ENCODE assay signal across 28 cellular contexts in the genomic region with DNA sequence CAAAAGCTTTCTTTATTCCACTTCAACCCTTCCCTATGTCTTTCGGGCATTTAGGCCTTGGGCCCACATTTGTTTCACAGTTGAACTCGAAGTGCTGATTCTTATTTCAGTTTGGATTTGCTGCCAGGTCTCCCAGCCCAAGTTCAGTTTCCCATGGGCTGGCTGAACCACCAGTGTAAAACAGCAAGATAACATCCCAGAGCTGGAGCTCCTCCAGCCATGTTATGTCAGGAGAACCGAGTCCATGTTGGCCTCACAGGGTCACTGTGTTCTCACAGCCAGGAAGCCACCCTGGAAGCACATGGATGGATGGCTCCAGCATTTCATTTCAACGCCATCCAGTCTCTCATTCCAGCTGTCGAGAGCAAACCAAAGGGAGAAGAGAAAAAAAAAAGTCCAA. TPM values are rescaled to one million over a fixed set of nuclear protein-coding genes. Genes with fewer than 3 reads are reported as not detected.
DNase-seq lines count a peak whose midpoint lies in the region; ATAC-seq and TF ChIP-seq lines count a peak whose summit lies in the region.
"Had no signal": no experiment of that assay in that cellular context is flagged by ENCODE, and none has a peak within 500 bp of the region (broad histone marks: within the 10 kb centered on the region; RNA-seq: fewer than 3 reads in every experiment).

No MANE protein-coding gene starts in this region.

- H3K79me2 ChIP-seq in KMS-11 (ENCODE audit: insufficient read depth, low read depth) = no peaks in the 10 kb centered on the region

- H3K4me1 Mint-ChIP-seq in CD8-positive, alpha-beta memory T cell = no peaks in the 10 kb centered on the region

- CTCF ChIA-PET in CD8-positive, alpha-beta memory T cell (lab: Charles Lee) = interaction anchor here (1.2 kb wide), 1 partner anchor 15 kb away, joined by 3 read pairs; no protein-coding TSS in a partner anchor

- H3K4me3 ChIP-seq in KMS-11 (IDR thresholded peaks at IDR 0.05; ENCODE audit: insufficient read depth, low read depth, low read length) (no peak overlapping the region), right atrium auricular region (no peak overlapping the region), gastrocnemius medialis (no peak overlapping the region)
- no peak overlapping the region for H3K4me3 ChIP-seq in CD8-positive, alpha-beta memory T cell (ENCODE audit: low read length)
- H3K4me3 ChIP-seq: BLaER1, GM12878, SJSA1 had no signal

- H3K4me1 ChIP-seq in KMS-11 (ENCODE audit: low read depth, poor library complexity, severe bottlenecking) (no peaks in the 10 kb centered on the region), right atrium auricular region (peaks cover 0 to 10% of the 10 kb centered on the region in 2 donors), gastrocnemius medialis (peaks cover 0 to 17% of the 10 kb centered on the region in 2 donors)
- H3K4me1 ChIP-seq in CD8-positive, alpha-beta memory T cell (ENCODE audit: insufficient read depth, low read length) = no peaks in the 10 kb centered on the region
- H3K4me1 ChIP-seq: SJSA1 had no signal

- no peaks in the 10 kb centered on the region for H3K36me3 Mint-ChIP-seq in CD8-positive, alpha-beta memory T cell
- H3K36me3 Mint-ChIP-seq: CD4-positive, CD25-positive, alpha-beta regulatory T cell had no signal

- H3K4me2 ChIP-seq in KMS-11 = no peak overlapping the region
- H3K4me2 ChIP-seq: BLaER1 had no signal

- H3K36me3 ChIP-seq in KMS-11 (ENCODE audit: insufficient read depth) (no peaks in the 10 kb centered on the region), right atrium auricular region (no peaks in the 10 kb centered on the region), gastrocnemius medialis (no peaks in the 10 kb centered on the region)
- H3K36me3 ChIP-seq in CD8-positive, alpha-beta memory T cell (ENCODE audit: insufficient read depth, low read length) = no peaks in the 10 kb centered on the region
- H3K36me3 ChIP-seq: BLaER1, SJSA1 had no signal

- no peak overlapping the region for H3K9ac ChIP-seq in KMS-11
- H3K9ac ChIP-seq: BLaER1 had no signal

- H4K20me1 ChIP-seq in KMS-11 (ENCODE audit: insufficient read depth) = no peaks in the 10 kb centered on the region
- H4K20me1 ChIP-seq: BLaER1 had no signal

- POLR2A ChIA-PET in CD8-positive, alpha-beta memory T cell (lab: Charles Lee) = no interaction called here

- TF ChIP-seq POLR2A in gastrocnemius medialis (IDR thresholded peaks at IDR 0.05) = no peak

- H3K27me3 ChIP-seq in KMS-11 (ENCODE audit: insufficient read depth, low read depth) = no peaks in the 10 kb centered on the region
- no peaks in the 10 kb centered on the region for H3K27me3 ChIP-seq in right atrium auricular region
- H3K27me3 ChIP-seq in gastrocnemius medialis = no peaks in the 10 kb centered on the region
- no peaks in the 10 kb centered on the region for H3K27me3 ChIP-seq in CD8-positive, alpha-beta memory T cell (ENCODE audit: insufficient read depth, low read length, poor library complexity, severe bottlenecking)
- H3K27me3 ChIP-seq: BLaER1 had no signal

- H3K9me3 Mint-ChIP-seq in CD8-positive, alpha-beta memory T cell = no peaks in the 10 kb centered on the region

- 0 out of 2 replicates have a peak overlapping the region, but pooled peaks have one; percentile 10 for H2AFZ ChIP-seq in KMS-11 (ENCODE audit: low read depth)

- ATAC-seq in Right ventricle myocardium superior (ENCODE audit: poor library complexity) (peak; percentile 96), gastrocnemius medialis (peak in 1 of 2 donors; percentile 45), HG03045 (IDR thresholded peaks at IDR 0.05; ENCODE audit: unreplicated experiment) (no peak), GM18502 (IDR thresholded peaks at IDR 0.05; ENCODE audit: poor library complexity, unreplicated experiment) (no peak)
- ATAC-seq: GM12878, HCT116, HepG2, PC-3 had no signal

- H3K9me3 ChIP-seq in right atrium auricular region (no peaks in the 10 kb centered on the region), gastrocnemius medialis (no peaks in the 10 kb centered on the region)
- no peaks in the 10 kb centered on the region for H3K9me3 ChIP-seq in CD8-positive, alpha-beta memory T cell (ENCODE audit: low read length)
- H3K9me3 ChIP-seq: BLaER1, SJSA1 had no signal

- H3K27ac ChIP-seq in KMS-11 = no peak overlapping the region
- peak overlapping the region in 1 of 2 donors; percentile 44 for H3K27ac ChIP-seq in right atrium auricular region
- peak overlapping the region in 3 of 4 donors; percentile 10 to 55 (median 22) for H3K27ac ChIP-seq in gastrocnemius medialis
- H3K27ac ChIP-seq in CD8-positive, alpha-beta memory T cell (ENCODE audit: low read depth, low read length) = no peak overlapping the region
- H3K27ac ChIP-seq: BLaER1, SJSA1 had no signal

- no peak for TF ChIP-seq CTCF in KMS-11 (conservative IDR thresholded peaks at IDR 0.05; ENCODE audit: low read depth, low read length)
- no peak for TF ChIP-seq CTCF in right atrium auricular region (IDR thresholded peaks at IDR 0.05)
- TF ChIP-seq CTCF in gastrocnemius medialis (IDR thresholded peaks at IDR 0.05 in 4 of 5, conservative IDR thresholded peaks at IDR 0.05 in 1 of 5) = no peak

- peaks cover 2 to 37% of the 10 kb centered on the region in 2 donors for H3K27me3 Mint-ChIP-seq in CD8-positive, alpha-beta memory T cell

- no peak overlapping the region for H3K27ac Mint-ChIP-seq in CD8-positive, alpha-beta memory T cell
- H3K27ac Mint-ChIP-seq: CD4-positive, CD25-positive, alpha-beta regulatory T cell had no signal

- H3K4me3 Mint-ChIP-seq in CD8-positive, alpha-beta memory T cell = no peak overlapping the region
- H3K4me3 Mint-ChIP-seq: CD4-positive, CD25-positive, alpha-beta regulatory T cell had no signal

- in situ Hi-C loops in gastrocnemius medialis (cut with MboI; ENCODE audit: low sequenced_read_pairs in 4 of 4) = no loop called here

- intact Hi-C loops in Right ventricle myocardium superior (cut with DNase I) (no loop called here), gastrocnemius medialis (cut with DNase I; ENCODE audit: low total_unique reads) (no loop called here)

- DNase-seq in Right ventricle myocardium superior = peak; percentile 84
- peak; percentile 72 for DNase-seq in right atrium auricular region (ENCODE audit: low spot score)
- no peak for DNase-seq in gastrocnemius medialis
- no peak for DNase-seq in AG08396 (ENCODE audit: low spot score)
- no peak for DNase-seq in CD8-positive, alpha-beta memory T cell
- DNase-seq: CD4-positive, CD25-positive, alpha-beta regulatory T cell; Kasumi-1; MV-4-11; NCI-H1105; NCI-H146; NCI-H1930; NCI-H2107; NCI-H524; NCI-H748 treated with DMSO at 0.1 percent for 48 hours; PC-3 had no signal

RNA-seq across cellular contexts. Expression of a gene that starts 45.2 kb away (rescaled TPM):
- total RNA-seq in Right ventricle myocardium superior (3.3 TPM), right atrium auricular region (1 to 10 TPM; 1.2 to 3.3 TPM), gastrocnemius medialis (10 to 100 TPM in 1 of 4 donors, 1 to 10 TPM in 3; 4.2 to 15.9 (median 6.0) TPM)
- total RNA-seq in CD8-positive, alpha-beta memory T cell = not detected
- polyA plus RNA-seq in CD8-positive, alpha-beta memory T cell = not detected
- total RNA-seq: A172; CD4-positive, CD25-positive, alpha-beta regulatory T cell; GM12878; H4; HepG2; HT1080; M059J; PC-3; SJSA1 had no signal
- polyA plus RNA-seq: HepG2 had no signal

RNA-seq across cellular contexts. Expression of a gene that starts 53.6 kb away (rescaled TPM):
- total RNA-seq in Right ventricle myocardium superior (0.38 TPM), right atrium auricular region (not detected), gastrocnemius medialis (under 1 TPM in 1 of 4 donors, not detected in 3; 0.35 TPM)
- not detected for total RNA-seq in CD8-positive, alpha-beta memory T cell
- polyA plus RNA-seq in CD8-positive, alpha-beta memory T cell = not detected
- total RNA-seq: A172; CD4-positive, CD25-positive, alpha-beta regulatory T cell; Daoy; GM12878; H4; HepG2; HT1080; M059J; PC-3; SJSA1 had no signal
- polyA plus RNA-seq: CD4-positive, CD25-positive, alpha-beta regulatory T cell; GM12878; HepG2 had no signal

Comparison
In these comparisons a context has a peak if more than half of its experiments do, and no peak if none do; other contexts are left out.
1. H3K27ac ChIP-seq: peak in gastrocnemius medialis (3 of 4); none in KMS-11 (single experiment) and CD8-positive, alpha-beta memory T cell (single experiment).
2. DNase-seq: peak in Right ventricle myocardium superior (single experiment) and right atrium auricular region (single experiment); none in gastrocnemius medialis (0 of 2), AG08396 (single experiment) and CD8-positive, alpha-beta memory T cell (0 of 5).